In the genomic region with DNA sequence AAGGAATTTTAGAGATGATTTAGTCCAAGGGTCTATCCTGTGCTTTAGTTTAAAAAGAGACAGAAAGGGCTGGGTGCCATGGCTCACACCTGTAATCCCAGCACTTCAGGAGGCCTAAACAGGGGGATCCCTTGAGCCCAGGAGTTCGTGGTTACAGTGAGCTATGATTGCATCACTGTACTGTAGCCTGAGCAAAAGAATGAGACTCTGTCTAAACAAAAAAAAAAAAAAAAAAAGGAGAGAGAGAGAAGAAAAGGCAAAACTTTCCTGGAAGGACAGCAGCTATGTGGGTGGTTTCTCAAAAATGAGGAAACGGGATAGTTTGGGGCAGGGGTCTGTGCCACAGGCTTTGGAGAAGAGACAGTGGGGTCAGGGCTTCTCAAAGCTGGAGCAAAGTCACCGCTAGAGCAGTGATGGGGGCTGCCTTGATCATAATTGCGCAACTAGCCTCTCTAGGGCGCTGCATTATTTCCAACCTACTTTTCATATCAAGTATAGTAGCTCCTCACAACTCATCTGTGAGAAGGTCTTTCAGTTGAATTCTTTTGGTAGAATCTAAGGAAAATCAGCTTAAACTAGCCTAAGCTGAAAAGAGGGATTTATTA, we compare ENCODE assay signal across 23 cellular contexts. TPM values are rescaled to one million over a fixed set of nuclear protein-coding genes. Genes with fewer than 3 reads are reported as not detected.
DNase-seq lines count a peak whose midpoint lies in the region; ATAC-seq, FAIRE-seq and TF ChIP-seq lines count a peak whose summit lies in the region.
"Had no signal": no experiment of that assay in that cellular context is flagged by ENCODE, and none has a peak within 500 bp of the region (broad histone marks: within the 10 kb centered on the region; RNA-seq: fewer than 3 reads in every experiment).

No MANE protein-coding gene starts in this region.

- in situ Hi-C loops in HepG2 (cut with HindIII; ENCODE audit: extremely low pct_ligation_motif_present, low pct_unique_long_range_greater_than_20kb) (no loop called here), SK-MEL-5 (cut with HindIII; ENCODE audit: low pct_unique_long_range_greater_than_20kb, low sequenced_read_pairs) (no loop called here)

- no peak overlapping the region for H3K27ac ChIP-seq in HepG2 (ENCODE audit: extremely low read length, insufficient read depth, low read length)
- H3K27ac ChIP-seq in right lobe of liver: no peak overlapping the region
- no peak overlapping the region for H3K27ac ChIP-seq in right cardiac atrium (ENCODE audit: low read length)
- H3K27ac ChIP-seq: esophagus squamous epithelium, SJSA1, tibial nerve had no signal

- H3K4me3 ChIP-seq in HepG2 (replicated peaks in 1 of 3; ENCODE audit: insufficient read depth in 1 of 3, low read depth in 2 of 3, low read length in 3 of 3) (no peak overlapping the region), right lobe of liver (no peak overlapping the region), fibroblast of mammary gland (ENCODE audit: control insufficient read depth, low read depth, low read length) (no peak overlapping the region), right cardiac atrium (ENCODE audit: low read length) (no peak overlapping the region)
- H3K4me3 ChIP-seq: esophagus squamous epithelium, SJSA1, tibial nerve had no signal

- peak; percentile 65 for DNase-seq in HepG2 (ENCODE audit: low spot score)
- DNase-seq in right lobe of liver: no peak
- DNase-seq in SK-MEL-5 (ENCODE audit: low read depth, low spot score): peak; percentile 30
- DNase-seq in fibroblast of mammary gland (ENCODE audit: low read depth): peak; percentile 39
- DNase-seq in NCI-H446 (lab: John Stamatoyannopoulos, UW): no peak
- no peak for DNase-seq in right cardiac atrium
- DNase-seq in NCI-H2196 treated with DMSO at 0.1 percent for 48 hours (lab: John Stamatoyannopoulos, UW; ENCODE audit: unreplicated experiment): no peak
- DNase-seq: ACHN; activated CD4-positive, CD25-positive, alpha-beta regulatory T cell; activated naive CD8-positive, alpha-beta T cell treated with anti-CD3 and anti-CD28 coated beads, Interleukin-2, amount 50 U/mL, for 24 hours; CD4-positive, alpha-beta T cell; effector CD8-positive, alpha-beta T cell; esophagus squamous epithelium; left cardiac atrium; NCI-H1048; NCI-H2081; NCI-H526 treated with DMSO at 0.1 percent for 48 hours; nephron progenitor cell had no signal

- H3K4me2 ChIP-seq in HepG2 (ENCODE audit: low read depth, low read length): peak overlapping the region; percentile 51

- H3K4me1 ChIP-seq in HepG2 (ENCODE audit: insufficient read depth, low read length) (peaks cover 29% of the 10 kb centered on the region), right lobe of liver (no peaks in the 10 kb centered on the region), right cardiac atrium (ENCODE audit: control insufficient read depth, insufficient read depth, low read length) (no peaks in the 10 kb centered on the region)
- H3K4me1 ChIP-seq: esophagus squamous epithelium, tibial nerve had no signal

- TF ChIP-seq RAD21 in HepG2 (CRISPR knock-in tag; IDR thresholded peaks at IDR 0.05): no peak

- FAIRE-seq in HepG2 (lab: Jason Lieb, UNC): peak; percentile 8

- no peaks in the 10 kb centered on the region for H4K20me1 ChIP-seq in HepG2 (ENCODE audit: insufficient read depth, low read length)

- no peak overlapping the region for H2AFZ ChIP-seq in HepG2 (ENCODE audit: low read length)

- no peaks in the 10 kb centered on the region for H3K36me3 ChIP-seq in HepG2 (replicated peaks in 1 of 2; ENCODE audit: control insufficient read depth in 1 of 2, insufficient read depth in 2 of 2, low read length in 2 of 2)
- H3K36me3 ChIP-seq in right lobe of liver: no peaks in the 10 kb centered on the region
- H3K36me3 ChIP-seq: esophagus squamous epithelium, SJSA1, tibial nerve had no signal

- H3K27me3 ChIP-seq in HepG2 (ENCODE audit: control insufficient read depth in 1 of 2, insufficient read depth in 2 of 2, low read length in 2 of 2) (no peaks in the 10 kb centered on the region; a peak in 1 of 5 replicates), right lobe of liver (no peaks in the 10 kb centered on the region), right cardiac atrium (ENCODE audit: control insufficient read depth, insufficient read depth) (no peaks in the 10 kb centered on the region)
- H3K27me3 ChIP-seq: esophagus squamous epithelium, SJSA1, tibial nerve had no signal

- no TSS peak for BruUV-seq in HepG2 (replicated peaks; lab: Mats Ljungman, UMichigan)

- ATAC-seq in HepG2 (peak; percentile 83), right lobe of liver (no peak), right cardiac atrium (no peak), HG02610 (IDR thresholded peaks at IDR 0.05; ENCODE audit: unreplicated experiment) (no peak)
- ATAC-seq: activated naive CD8-positive, alpha-beta T cell treated with anti-CD3 and anti-CD28 coated beads, Interleukin-2, amount 50 U/mL, for 24 hours; activated T-helper 17 cell treated with anti-CD3 and anti-CD28 coated beads, Interleukin-2, amount 50 U/mL, for 72 hours; stimulated activated memory B cell treated with anti-CD40 and anti-IgM and Interleukin-4, amounts not matched to agents 10 μg/mL and 1 μg/mL and 100 μg/mL, for 72 hours had no signal

- no peak for TF ChIP-seq CTCF in HepG2 (CRISPR knock-in tag; IDR thresholded peaks at IDR 0.05)
- TF ChIP-seq CTCF in right lobe of liver (IDR thresholded peaks at IDR 0.05): no peak
- no peak for TF ChIP-seq CTCF in fibroblast of mammary gland (conservative IDR thresholded peaks at IDR 0.05; ENCODE audit: control insufficient read depth, insufficient read depth, low read depth, low read length)

- H3K9ac ChIP-seq in HepG2 (ENCODE audit: insufficient read depth, low read depth, low read length): no peak overlapping the region

- H3K79me2 ChIP-seq in HepG2 (ENCODE audit: insufficient read depth, low read length): no peaks in the 10 kb centered on the region

- POLR2A ChIA-PET in HepG2 (lab: Yijun Ruan, JAX): interaction anchor here (1.2 kb wide), 1 partner anchor 151 kb away, joined by 3 read pairs; no protein-coding TSS in a partner anchor

- H3K9me3 ChIP-seq in HepG2 (ENCODE audit: low read length) (no peaks in the 10 kb centered on the region), right lobe of liver (no peaks in the 10 kb centered on the region), right cardiac atrium (ENCODE audit: control insufficient read depth, low read length) (peaks cover 2% of the 10 kb centered on the region)
- H3K9me3 ChIP-seq: esophagus squamous epithelium, SJSA1, tibial nerve had no signal

- intact Hi-C loops in HepG2 (cut with micrococcal nuclease; ENCODE audit: unreplicated experiment): loop anchor here (10.0 kb wide), 1 partner anchor 665 kb away; no protein-coding TSS in a partner anchor
- intact Hi-C loops in right lobe of liver (cut with DNase I): no loop called here
- intact Hi-C loops in right cardiac atrium (cut with DNase I): loop anchor here in 2 of 4 donors (10.0 kb wide), 2 partner anchors 115 to 155 kb away; no protein-coding TSS in a partner anchor

- CTCF ChIA-PET in HepG2 (lab: Yijun Ruan, JAX; ENCODE audit: low intra/inter-chr PET ratio, low total read pairs): no interaction called here

- TF ChIP-seq POLR2A in HepG2 (IDR thresholded peaks at IDR 0.05; ENCODE audit: insufficient read depth in 1 of 2, low read depth in 2 of 2, low read length in 2 of 2) (no peak), right lobe of liver (IDR thresholded peaks at IDR 0.05) (no peak)

- 21% methylated on average over 5 of the region's 5 CpGs for WGBS in HepG2 (ENCODE audit: low lambda C conversion rate)
- 59% methylated on average over 4 of the region's 5 CpGs for WGBS in right lobe of liver (ENCODE audit: insufficient coverage, low coverage, low lambda C conversion rate, missing lambda C conversion rate)
- WGBS in right cardiac atrium: 78% methylated on average over 5 of the region's 5 CpGs

- TF ChIP-seq EP300 in HepG2 (IDR thresholded peaks at IDR 0.05; ENCODE audit: low read depth in 2 of 2, low read length in 2 of 2) (peak in 1 of 2 experiments; percentile 39; a peak in 1 of 4 replicates), HepG2 (CRISPR knock-in tag; IDR thresholded peaks at IDR 0.05; ENCODE audit: borderline replicate concordance) (no peak)

RNA-seq across cellular contexts. Expression of a gene that starts 8.5 kb away (rescaled TPM):
- 20.5 and 25.0 TPM in 2 replicates for total RNA-seq in HepG2 (2016; rRNA removed; fragmentation: Illumina TruSeq; extraction: Trizol)
- 30.6 and 33.5 TPM in 2 replicates for total RNA-seq in HepG2 (2016; cell fraction: cytosol; rRNA removed; fragmentation: Illumina TruSeq; extraction: Trizol; ENCODE audit: low read depth)
- total RNA-seq in HepG2 (2016; cell fraction: insoluble cytoplasmic fraction; rRNA removed; fragmentation: Illumina TruSeq; extraction: Trizol): 16.2 and 25.0 TPM in 2 replicates
- 65.6 and 68.7 TPM in 2 replicates for total RNA-seq in HepG2 (2016; cell fraction: membrane; rRNA removed; fragmentation: Illumina TruSeq; extraction: Trizol)
- total RNA-seq in HepG2 (2016; cell fraction: nucleus; rRNA removed; fragmentation: Illumina TruSeq; extraction: Trizol): 32.7 and 39.4 TPM in 2 replicates
- 36.0 and 37.5 TPM in 2 replicates for polyA plus RNA-seq in HepG2 (2011; rRNA removed)
- 42.6 and 44.0 TPM in 2 replicates for polyA plus RNA-seq in HepG2 (2011; cell fraction: cytosol; rRNA removed)
- polyA plus RNA-seq in HepG2 (2011; cell fraction: nucleus; rRNA removed): 25.8 and 30.6 TPM in 2 replicates
- polyA plus RNA-seq in HepG2 (2012): 30.1 and 34.0 TPM in 2 replicates
- polyA plus RNA-seq in HepG2 (2016; cell fraction: cytosol; fragmentation: Illumina TruSeq; extraction: Trizol; ENCODE audit: low read depth): 56.4 and 58.7 TPM in 2 replicates
- polyA plus RNA-seq in HepG2 (2016; cell fraction: insoluble cytoplasmic fraction; fragmentation: Illumina TruSeq; extraction: Trizol; ENCODE audit: low read depth): 31.3 and 37.0 TPM in 2 replicates
- 82.3 and 96.6 TPM in 2 replicates for polyA plus RNA-seq in HepG2 (2016; cell fraction: membrane; fragmentation: Illumina TruSeq; extraction: Trizol; ENCODE audit: low read depth)
- 37.3 and 45.0 TPM in 2 replicates for polyA plus RNA-seq in HepG2 (2016; cell fraction: nucleus; fragmentation: Illumina TruSeq; extraction: Trizol; ENCODE audit: insufficient read depth, low read depth)
- 91.4 and 122 TPM in 2 replicates for polyA minus RNA-seq in HepG2 (2011; rRNA and poly(A)+ RNA removed; ENCODE audit: low replicate concordance)
- polyA minus RNA-seq in HepG2 (2011; cell fraction: cytosol; rRNA and poly(A)+ RNA removed): 20.7 and 21.6 TPM in 2 replicates
- polyA minus RNA-seq in HepG2 (2011; cell fraction: nucleus; rRNA and poly(A)+ RNA removed): 54.6 and 56.5 TPM in 2 replicates
- total RNA-seq in right lobe of liver: 100 to 1,000 TPM in 1 of 6 experiments, 10 to 100 TPM in 5; 38.5 to 121 (median 61.9) TPM
- total RNA-seq in SK-MEL-5 (2014; rRNA removed; shearing (Covaris generic)): 32.7 and 35.0 TPM in 2 replicates
- 59.4 and 82.4 TPM in 2 replicates for polyA plus RNA-seq in SK-MEL-5 (2015; cell fraction: cytosol; rRNA removed)
- polyA plus RNA-seq in SK-MEL-5 (2015; cell fraction: nucleus; rRNA removed): 6.4 and 17.6 TPM in 2 replicates
- total RNA-seq in right cardiac atrium: 100 to 1,000 TPM; 132 to 155 (median 138) TPM
- 60.9 TPM for polyA plus RNA-seq in right cardiac atrium

Comparison
In these comparisons a context has a peak if more than half of its experiments do, and no peak if none do; other contexts are left out.
1. DNase-seq: peak in HepG2 (single experiment), SK-MEL-5 (single experiment) and fibroblast of mammary gland (single experiment); none in right lobe of liver (0 of 3), NCI-H446 (0 of 2), right cardiac atrium (0 of 3) and NCI-H2196 treated with DMSO at 0.1 percent for 48 hours (single experiment).